Comparison of ENCODE assay signal across 15 cellular contexts in the genomic region with DNA sequence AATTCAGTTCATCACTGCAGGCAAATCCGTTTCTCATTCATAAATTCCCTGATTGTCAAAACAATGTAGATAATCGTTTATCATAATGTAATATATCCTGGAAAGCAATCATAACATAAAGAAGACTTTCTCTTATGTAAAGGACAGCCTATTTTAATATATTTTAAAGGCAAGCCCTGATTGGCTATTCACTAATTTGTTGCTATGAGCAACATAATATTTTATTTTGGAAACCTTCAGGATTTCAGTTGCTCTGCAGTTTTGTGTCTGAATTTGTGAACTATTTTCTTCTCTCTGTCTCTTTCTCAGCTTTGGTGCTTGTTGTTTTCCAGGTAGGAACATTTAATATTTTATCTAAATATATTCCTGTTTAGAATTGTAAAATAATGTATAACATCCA.
"Had no signal": no experiment of that assay in that cellular context is flagged by ENCODE, and none has a peak within 500 bp of the region (broad histone marks: within the 10 kb centered on the region; RNA-seq: fewer than 3 reads in every experiment).

No MANE protein-coding gene starts in this region.

- H3K36me3 ChIP-seq: breast epithelium, right atrium auricular region had no signal

- H3K27ac ChIP-seq: breast epithelium, foreskin keratinocyte, right atrium auricular region, skin epidermis had no signal

- H3K4me1 ChIP-seq: breast epithelium, right atrium auricular region had no signal

- ATAC-seq: foreskin keratinocyte; left ventricle myocardium superior; natural killer cell treated with Interleukin-12 subunit alpha and Interleukin-12 subunit beta and Interleukin-15 and Interleukin-18, amount 100 ng/mL, for 72 hours; stimulated activated naive CD8-positive, alpha-beta T cell treated with anti-CD3 and anti-CD28 coated beads, Interleukin-15, Interleukin-2, amounts not matched to agents 100 U/mL and 50 U/mL, for 24 hours had no signal

- H3K9me3 ChIP-seq: breast epithelium, right atrium auricular region had no signal

- DNase-seq: activated CD4-positive, CD25-positive, alpha-beta regulatory T cell treated with anti-CD3 and anti-CD28 coated beads, Interleukin-2, amount 50 U/mL, for 72 hours; activated naive CD4-positive, alpha-beta T cell; activated naive CD8-positive, alpha-beta T cell treated with anti-CD3 and anti-CD28 coated beads, Interleukin-2, amount 10 ng/mL, durations not matched to agents 7 days and 5 days; activated T-cell treated with anti-CD3 and anti-CD28 coated beads for 4 hours; anterior cingulate cortex; foreskin keratinocyte; glutamatergic neuron; hypothalamus; left ventricle myocardium superior; stimulated activated CD4-positive, alpha-beta T cell treated with anti-CD3 and anti-CD28 coated beads, Interleukin-4, amount 100 ng/mL, for 4 hours; stimulated activated naive CD8-positive, alpha-beta T cell treated with anti-CD3 and anti-CD28 coated beads, Interleukin-15, Interleukin-2, amounts not matched to agents 100 U/mL and 50 U/mL, for 24 hours had no signal

- H3K27me3 ChIP-seq: breast epithelium, foreskin keratinocyte had no signal

- H3K4me3 ChIP-seq: breast epithelium, right atrium auricular region, skin epidermis had no signal
